Comparison of ENCODE assay signal across 8 cellular contexts in the genomic region with DNA sequence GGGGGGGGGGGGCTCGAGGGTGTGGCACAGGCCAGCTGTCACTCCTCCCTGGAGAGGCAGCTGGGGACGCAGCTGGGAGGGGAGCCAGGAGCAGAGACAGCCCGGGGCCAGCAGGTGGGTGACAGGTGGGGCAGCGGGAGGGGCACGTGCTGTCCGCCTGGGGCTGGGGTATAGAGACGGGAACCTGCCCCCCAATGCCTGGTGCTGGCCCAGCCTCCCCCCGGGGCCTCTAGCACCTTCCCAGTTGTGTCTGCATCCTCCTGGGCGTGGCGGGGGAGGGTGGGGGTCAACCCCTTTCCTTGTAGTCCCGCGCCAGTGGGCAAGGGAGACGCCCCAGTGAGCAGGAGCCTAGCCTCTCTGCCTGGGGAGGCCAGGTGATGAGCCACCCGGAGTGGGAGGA.
DNase-seq lines count a peak whose midpoint lies in the region; TF ChIP-seq lines count a peak whose summit lies in the region.
"Not testable (repeated sequence)": the region's sequence is repeated elsewhere in the genome, so short reads cannot be mapped to it uniquely, and the experiment has no call there.

No MANE protein-coding gene starts in this region.

- not testable (repeated sequence) for H3K27me3 ChIP-seq in BE2C; SJCRH30; spleen (replicated peaks in 1 of 7)

- intact Hi-C loops in cardiac septum (cut with DNase I); spleen (cut with DNase I; ENCODE audit: low total_unique reads): not testable (repeated sequence)

- H3K9me3 ChIP-seq in BE2C; SJCRH30 (replicated peaks); spleen: not testable (repeated sequence)

- not testable (repeated sequence) for H3K36me3 ChIP-seq in BE2C, SJCRH30, spleen

- DNase-seq in BE2C (peak; percentile 16), SJCRH30 (peak; percentile 17 to 33), cardiac septum (ENCODE audit: low spot score) (peak; percentile 73), kidney tubule cell (ENCODE audit: low spot score) (peak; percentile 1), myocyte (ENCODE audit: low read depth) (peak; percentile 10), spleen (peak; percentile 68)
- DNase-seq in epithelial cell of proximal tubule (ENCODE audit: low read depth); fibroblast of the aortic adventitia (ENCODE audit: low read depth): not testable (repeated sequence)

- 87 to 94% (median 93%) methylated on average over 6 to 10 of the region's 14 CpGs for WGBS in spleen, 5 donors

- TF ChIP-seq POLR2A in spleen (IDR thresholded peaks at IDR 0.05): not testable (repeated sequence)

- not testable (repeated sequence) for H3K4me3 ChIP-seq in BE2C (ENCODE audit: low read depth, low read length); SJCRH30; spleen
- peak overlapping the region; percentile 40 for H3K4me3 ChIP-seq in epithelial cell of proximal tubule (ENCODE audit: low read depth, low read length)
- peak overlapping the region; percentile 51 for H3K4me3 ChIP-seq in fibroblast of the aortic adventitia (ENCODE audit: low read depth, low read length)

- not testable (repeated sequence) for H3K27ac ChIP-seq in SJCRH30, spleen

- not testable (repeated sequence) for H3K4me1 ChIP-seq in BE2C, SJCRH30, spleen

- TF ChIP-seq CTCF in BE2C (IDR thresholded peaks at IDR 0.05; ENCODE audit: low read depth, low read length); epithelial cell of proximal tubule (conservative IDR thresholded peaks at IDR 0.05; ENCODE audit: low read depth, low read length); fibroblast of the aortic adventitia (IDR thresholded peaks at IDR 0.05; ENCODE audit: insufficient read depth, low read length); spleen (IDR thresholded peaks at IDR 0.05 in 8 of 11, conservative IDR thresholded peaks at IDR 0.05 in 3 of 11): not testable (repeated sequence)
